Comparison of ENCODE assay signal across 8 cellular contexts in genomic region chr6:13485923-13486557, GRCh38. TPM values are rescaled to one million over a fixed set of nuclear protein-coding genes. Genes with fewer than 3 reads are reported as not detected.
DNase-seq lines count a peak whose midpoint lies in the region; ATAC-seq and TF ChIP-seq lines count a peak whose summit lies in the region.

No MANE protein-coding gene starts in this region.

- in situ Hi-C loops in ACHN (cut with HindIII; ENCODE audit: low pct_ligation_motif_present, low pct_unique_long_range_greater_than_20kb, low sequenced_read_pairs), result no loop called here

- ATAC-seq in GM18505 (IDR thresholded peaks at IDR 0.05; ENCODE audit: unreplicated experiment), result no peak

- WGBS in urinary bladder, result 1% methylated on average over 38 of the region's 38 CpGs

- H3K27ac Mint-ChIP-seq in nephron, result peak overlapping the region in 1 of 3 experiments; percentile 19

- H3K4me3 ChIP-seq in fibroblast of pulmonary artery (replicated peaks; ENCODE audit: low read depth, low read length), result peak overlapping the region; percentile 93
- peak overlapping the region; percentile 93 for H3K4me3 ChIP-seq in urinary bladder (ENCODE audit: low read depth, low read length)

- TF ChIP-seq CTCF in fibroblast of pulmonary artery (IDR thresholded peaks at IDR 0.05; ENCODE audit: low read length, missing control alignments) (no peak), nephron (IDR thresholded peaks at IDR 0.05; ENCODE audit: unreplicated experiment in 3 of 3) (no peak)

- no peak overlapping the region for H3K27ac ChIP-seq in urinary bladder (ENCODE audit: low read depth)

- H3K27me3 Mint-ChIP-seq in nephron (ENCODE audit: low read depth), result peaks cover 48% of the 10 kb centered on the region

- H3K4me3 Mint-ChIP-seq in nephron, result peak overlapping the region; percentile 86 to 89 (median 88)

- peak; percentile 38 for DNase-seq in ACHN
- peak; percentile 9 for DNase-seq in NCI-H446 treated with DMSO at 0.1 percent for 48 hours (lab: John Stamatoyannopoulos, UW)
- DNase-seq in activated T-cell treated with anti-CD3 and anti-CD28 coated beads for 48 hours (ENCODE audit: low read depth), result peak; percentile 39
- peak; percentile 43 for DNase-seq in fibroblast of pulmonary artery (ENCODE audit: low read depth)
- no peak for DNase-seq in cerebellar nuclear complex (lab: John Stamatoyannopoulos, UW)

- no peaks in the 10 kb centered on the region for H3K36me3 ChIP-seq in urinary bladder (ENCODE audit: insufficient read depth)

- no peaks in the 10 kb centered on the region for H3K9me3 Mint-ChIP-seq in nephron

- no peaks in the 10 kb centered on the region for H3K4me1 ChIP-seq in urinary bladder (ENCODE audit: insufficient read depth)

- peak; percentile 44 for TF ChIP-seq POLR2A in GM18505 (IDR thresholded peaks at IDR 0.05; ENCODE audit: borderline replicate concordance, extremely low read depth, insufficient read depth, insufficient read length)

- no peaks in the 10 kb centered on the region for H3K36me3 Mint-ChIP-seq in nephron (ENCODE audit: low read depth)

- peaks cover 9% of the 10 kb centered on the region for H3K4me1 Mint-ChIP-seq in nephron

RNA-seq across cellular contexts. Expression of gene GFOD1, which starts 1.4 kb away (rescaled TPM):
- total RNA-seq in urinary bladder, result 13.7 TPM
- polyA plus RNA-seq in urinary bladder, result 9.8 TPM

Comparison
In these comparisons a context has a peak if more than half of its experiments do, and no peak if none do; other contexts are left out.
1. DNase-seq: peak in ACHN (single experiment), NCI-H446 treated with DMSO at 0.1 percent for 48 hours (single experiment), activated T-cell treated with anti-CD3 and anti-CD28 coated beads for 48 hours (single experiment) and fibroblast of pulmonary artery (single experiment); none in cerebellar nuclear complex (0 of 2).